In the genomic region with DNA sequence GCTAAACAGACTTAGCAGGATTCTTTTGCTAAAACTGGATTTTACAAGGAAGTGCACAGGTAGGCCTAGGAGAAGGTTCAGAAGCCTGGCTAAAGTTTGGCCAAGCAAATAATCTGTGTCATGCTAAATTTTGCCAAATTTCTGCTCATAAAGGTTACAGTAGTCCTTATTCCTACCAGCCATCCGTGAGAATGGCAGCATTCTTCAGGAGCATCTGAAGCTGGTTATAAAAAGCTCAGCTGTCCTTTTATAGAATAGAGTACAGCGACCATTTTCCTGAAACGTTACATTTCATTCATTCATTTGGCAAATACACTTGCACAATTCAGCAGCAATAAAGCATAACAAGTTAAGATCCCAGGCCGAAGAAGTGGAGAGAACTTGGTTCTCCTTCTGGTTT, we compare ENCODE assay signal across 31 cellular contexts. TPM values are rescaled to one million over a fixed set of nuclear protein-coding genes. Genes with fewer than 3 reads are reported as not detected.
A peak's percentile ranks its signal among the peaks of the same experiment; 100 is the strongest.
DNase-seq lines count a peak whose midpoint lies in the region; ATAC-seq, FAIRE-seq and TF ChIP-seq lines count a peak whose summit lies in the region.
"Had no signal": no experiment of that assay in that cellular context is flagged by ENCODE, and none has a peak within 500 bp of the region (broad histone marks: within the 10 kb centered on the region; RNA-seq: fewer than 3 reads in every experiment).

No MANE protein-coding gene starts in this region.

- CTCF ChIA-PET in Panc1 (lab: Charles Lee): no interaction called here

- FAIRE-seq in H54 (lab: Jason Lieb, UNC): no peak

- no peak for TF ChIP-seq POLR2A in H54 (IDR thresholded peaks at IDR 0.05; ENCODE audit: low read depth, low read length)

- no peaks in the 10 kb centered on the region for H3K27me3 ChIP-seq in Panc1 (ENCODE audit: control insufficient read depth, insufficient read depth, low read length)
- H3K27me3 ChIP-seq in dorsolateral prefrontal cortex: no peaks in the 10 kb centered on the region
- no peaks in the 10 kb centered on the region for H3K27me3 ChIP-seq in neutrophil
- no peaks in the 10 kb centered on the region for H3K27me3 ChIP-seq in thoracic aorta (replicated peaks; ENCODE audit: insufficient read depth)
- H3K27me3 ChIP-seq: MG63, ovary, thyroid gland had no signal

- H3K27ac ChIP-seq in Panc1 (ENCODE audit: low read length): peak overlapping the region; percentile 59
- peak overlapping the region in 57 of 59 donors; percentile 38 to 100 (median 98) for H3K27ac ChIP-seq in dorsolateral prefrontal cortex
- peak overlapping the region; percentile 53 for H3K27ac ChIP-seq in neutrophil
- peak overlapping the region; percentile 90 to 98 for H3K27ac ChIP-seq in thoracic aorta
- H3K27ac ChIP-seq: HL-60, ovary had no signal

- no peak overlapping the region for H3K4me3 ChIP-seq in Panc1 (ENCODE audit: low read depth in 2 of 2, low read length in 2 of 2)
- H3K4me3 ChIP-seq in dorsolateral prefrontal cortex: no peak overlapping the region
- H3K4me3 ChIP-seq in neutrophil (ENCODE audit: low read depth in 1 of 2, low read length in 1 of 2): no peak overlapping the region
- no peak overlapping the region for H3K4me3 ChIP-seq in thoracic aorta
- H3K4me3 ChIP-seq: MG63, ovary, thyroid gland had no signal

- H3K36me3 ChIP-seq in Panc1 (ENCODE audit: control insufficient read depth, insufficient read depth, low read length) (no peaks in the 10 kb centered on the region), neutrophil (no peaks in the 10 kb centered on the region), thoracic aorta (no peaks in the 10 kb centered on the region)
- H3K36me3 ChIP-seq: ovary, thyroid gland had no signal

- intact Hi-C loops in Panc1 (cut with micrococcal nuclease; ENCODE audit: unreplicated experiment) (no loop called here), dorsolateral prefrontal cortex (cut with DNase I) (loop anchor here (5.0 kb wide), 2 partner anchors 53 to 63 kb away; no protein-coding TSS in a partner anchor)

- POLR2A ChIA-PET in Panc1 (lab: Charles Lee): no interaction called here

- TF ChIP-seq CTCF in Panc1 (IDR thresholded peaks at IDR 0.05): no peak
- no peak for TF ChIP-seq CTCF in dorsolateral prefrontal cortex (IDR thresholded peaks at IDR 0.05 in 54 of 56, conservative IDR thresholded peaks at IDR 0.05 in 2 of 56; ENCODE audit: low read depth in 1 of 56, partially characterized antibody in 56 of 56)
- no peak for TF ChIP-seq CTCF in neutrophil (IDR thresholded peaks at IDR 0.05)
- TF ChIP-seq CTCF in thoracic aorta (IDR thresholded peaks at IDR 0.05): no peak

- H3K9me3 ChIP-seq in Panc1 (ENCODE audit: control insufficient read depth, insufficient read depth, low read depth, low read length) (no peaks in the 10 kb centered on the region), neutrophil (no peaks in the 10 kb centered on the region), thoracic aorta (no peaks in the 10 kb centered on the region)
- H3K9me3 ChIP-seq: MG63, ovary, SK-N-SH, thyroid gland had no signal

- DNase-seq in Panc1 (ENCODE audit: low read depth, low spot score): no peak
- no peak for DNase-seq in dorsolateral prefrontal cortex
- DNase-seq in thoracic aorta (ENCODE audit: low spot score): no peak
- DNase-seq in SW480 (ENCODE audit: low spot score): no peak
- DNase-seq in H54 (ENCODE audit: insufficient read length, low spot score): no peak
- DNase-seq: ACHN; activated CD4-positive, alpha-beta T cell treated with anti-CD3 and anti-CD28 coated beads, Interleukin-2, amount 50 U/mL, for 48 hours; activated naive CD4-positive, alpha-beta T cell treated with anti-CD3 and anti-CD28 coated beads, Interleukin-2, amount 10 ng/mL, durations not matched to agents 7 days and 5 days; activated T-cell treated with anti-CD3 and anti-CD28 coated beads, Interleukin-2, amount 50 U/mL, for 48 hours; amygdala; CD8-positive, alpha-beta memory T cell; EL; endodermal cell; foreskin melanocyte; KG1; kidney glomerular epithelial cell; MG63; NCI-H2029; NCI-H524; OCI-M1; ovary; retina; SK-N-SH; stimulated activated CD4-positive, alpha-beta T cell treated with anti-CD3 and anti-CD28 coated beads, Interleukin-1b, Interleukin-23, amount 100 ng/mL, for 48 hours; stimulated activated naive CD4-positive, alpha-beta T cell treated with Interleukin-2 at 50 U/mL for 16 hours; thyroid gland had no signal

- in situ Hi-C loops in Panc1 (cut with HindIII; ENCODE audit: low pct_unique_long_range_greater_than_20kb, low sequenced_read_pairs): no loop called here

- no TSS peak for BruUV-seq in Panc1 (replicated peaks; lab: Mats Ljungman, UMichigan)

- peaks cover 91% of the 10 kb centered on the region for H3K4me1 ChIP-seq in Panc1 (ENCODE audit: control insufficient read depth, insufficient read depth, low read length)
- H3K4me1 ChIP-seq in neutrophil (ENCODE audit: control insufficient read depth in 1 of 2, insufficient read depth in 1 of 2, low read depth in 1 of 2, low read length in 1 of 2): peaks cover 74 to 82% of the 10 kb centered on the region in 2 experiments
- H3K4me1 ChIP-seq in thoracic aorta (ENCODE audit: control insufficient read depth in 1 of 2, low read depth in 2 of 2): peaks cover 82 to 95% of the 10 kb centered on the region in 2 donors

- ATAC-seq in Panc1 (no peak), thoracic aorta (ENCODE audit: insufficient number of reproducible peaks, low FRiP score, low read depth) (no peak), GM21390 (IDR thresholded peaks at IDR 0.05; ENCODE audit: unreplicated experiment) (no peak), HG02571 (IDR thresholded peaks at IDR 0.05; ENCODE audit: unreplicated experiment) (no peak)
- ATAC-seq: natural killer cell treated with Interleukin-12 subunit alpha and Interleukin-12 subunit beta and Interleukin-15 and Interleukin-18, amount 100 ng/mL, for 72 hours had no signal

RNA-seq across cellular contexts. Expression of gene GSN, which starts 6.9 kb away (rescaled TPM):
- 278 TPM for total RNA-seq in Panc1 (2021; ENCODE audit: unreplicated experiment)
- 483 TPM for polyA plus RNA-seq in Panc1 (2012; ENCODE audit: insufficient read length)
- 100 to 1,000 TPM in 119 of 120 experiments, 10 to 100 TPM in 1; 88.2 to 740 (median 233) TPM for total RNA-seq in dorsolateral prefrontal cortex
- total RNA-seq in thoracic aorta: 1,000 to 10,000 TPM; 3,187 to 4,234 TPM

Comparison
In these comparisons a context has a peak if more than half of its experiments do, and no peak if none do; other contexts are left out.
1. RNA of gene GSN, which starts 6.9 kb away (total RNA-seq): 3,187 to 4,234 TPM in thoracic aorta; 278 TPM in Panc1 (single experiment) and 88.2 to 740 TPM in dorsolateral prefrontal cortex; every median in the first group is over 4 times any median in the second.
2. Peak in every context shown above with its lines, with median percentiles within 50 percentile points of each other: H3K27ac ChIP-seq.